Comparison of ENCODE assay signal across 1 cellular context in the genomic region with DNA sequence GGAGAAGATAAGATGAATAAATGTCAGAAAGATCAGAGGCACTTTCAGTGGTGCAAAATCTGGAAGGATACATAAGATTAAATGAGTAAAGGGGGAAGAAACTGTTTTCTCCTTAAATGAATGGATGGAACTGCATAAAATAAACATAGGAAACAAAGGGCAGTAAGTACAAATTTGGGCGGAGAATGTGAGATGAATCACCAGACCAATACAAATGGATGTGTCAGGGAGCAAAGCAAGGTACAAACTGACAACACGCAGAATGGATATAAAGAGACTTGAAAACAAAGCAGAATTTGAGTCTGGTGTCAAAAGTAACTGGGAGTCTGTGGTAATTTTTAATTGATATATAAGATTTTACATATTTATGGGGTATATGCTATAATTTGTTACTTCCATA.
TF ChIP-seq lines count a peak whose summit lies in the region.

No MANE protein-coding gene starts in this region.

TF ChIP-seq in IMR-90, 13 proteins besides CTCF, POLR2A, EP300 and RAD21:
- TF ChIP-seq SMC3 (IDR thresholded peaks at IDR 0.05; ENCODE audit: low read depth, low read length) (no peak), CHD1 (IDR thresholded peaks at IDR 0.05; ENCODE audit: low read depth, low read length) (no peak), CEBPB (IDR thresholded peaks at IDR 0.05; ENCODE audit: low read depth, low read length) (no peak), FOS (IDR thresholded peaks at IDR 0.05; ENCODE audit: low read depth, low read length) (no peak), RCOR1 (IDR thresholded peaks at IDR 0.05; ENCODE audit: insufficient replicate concordance, low read length) (no peak), MAZ (IDR thresholded peaks at IDR 0.05; ENCODE audit: borderline replicate concordance, low read depth, low read length) (no peak), MAFK (IDR thresholded peaks at IDR 0.05; ENCODE audit: low read depth, low read length) (no peak), RFX5 (IDR thresholded peaks at IDR 0.05; ENCODE audit: low read depth, low read length) (no peak), NFE2L2 (IDR thresholded peaks at IDR 0.05; ENCODE audit: low read depth, low read length) (no peak), BHLHE40 (IDR thresholded peaks at IDR 0.05; ENCODE audit: low read depth, low read length) (no peak), MXI1 (IDR thresholded peaks at IDR 0.05; ENCODE audit: borderline replicate concordance, low read depth, low read length) (no peak)
- TF ChIP-seq, protein P1, sequence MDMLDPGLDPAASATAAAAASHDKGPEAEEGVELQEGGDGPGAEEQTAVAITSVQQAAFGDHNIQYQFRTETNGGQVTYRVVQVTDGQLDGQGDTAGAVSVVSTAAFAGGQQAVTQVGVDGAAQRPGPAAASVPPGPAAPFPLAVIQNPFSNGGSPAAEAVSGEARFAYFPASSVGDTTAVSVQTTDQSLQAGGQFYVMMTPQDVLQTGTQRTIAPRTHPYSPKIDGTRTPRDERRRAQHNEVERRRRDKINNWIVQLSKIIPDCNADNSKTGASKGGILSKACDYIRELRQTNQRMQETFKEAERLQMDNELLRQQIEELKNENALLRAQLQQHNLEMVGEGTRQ (IDR thresholded peaks at IDR 0.05; ENCODE audit: low read depth, low read length), result no peak
- TF ChIP-seq, protein P2, sequence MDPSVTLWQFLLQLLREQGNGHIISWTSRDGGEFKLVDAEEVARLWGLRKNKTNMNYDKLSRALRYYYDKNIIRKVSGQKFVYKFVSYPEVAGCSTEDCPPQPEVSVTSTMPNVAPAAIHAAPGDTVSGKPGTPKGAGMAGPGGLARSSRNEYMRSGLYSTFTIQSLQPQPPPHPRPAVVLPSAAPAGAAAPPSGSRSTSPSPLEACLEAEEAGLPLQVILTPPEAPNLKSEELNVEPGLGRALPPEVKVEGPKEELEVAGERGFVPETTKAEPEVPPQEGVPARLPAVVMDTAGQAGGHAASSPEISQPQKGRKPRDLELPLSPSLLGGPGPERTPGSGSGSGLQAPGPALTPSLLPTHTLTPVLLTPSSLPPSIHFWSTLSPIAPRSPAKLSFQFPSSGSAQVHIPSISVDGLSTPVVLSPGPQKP (IDR thresholded peaks at IDR 0.05; ENCODE audit: borderline replicate concordance, low read depth, low read length), result no peak
